Comparison of ENCODE assay signal across 1 cellular context in the genomic region with DNA sequence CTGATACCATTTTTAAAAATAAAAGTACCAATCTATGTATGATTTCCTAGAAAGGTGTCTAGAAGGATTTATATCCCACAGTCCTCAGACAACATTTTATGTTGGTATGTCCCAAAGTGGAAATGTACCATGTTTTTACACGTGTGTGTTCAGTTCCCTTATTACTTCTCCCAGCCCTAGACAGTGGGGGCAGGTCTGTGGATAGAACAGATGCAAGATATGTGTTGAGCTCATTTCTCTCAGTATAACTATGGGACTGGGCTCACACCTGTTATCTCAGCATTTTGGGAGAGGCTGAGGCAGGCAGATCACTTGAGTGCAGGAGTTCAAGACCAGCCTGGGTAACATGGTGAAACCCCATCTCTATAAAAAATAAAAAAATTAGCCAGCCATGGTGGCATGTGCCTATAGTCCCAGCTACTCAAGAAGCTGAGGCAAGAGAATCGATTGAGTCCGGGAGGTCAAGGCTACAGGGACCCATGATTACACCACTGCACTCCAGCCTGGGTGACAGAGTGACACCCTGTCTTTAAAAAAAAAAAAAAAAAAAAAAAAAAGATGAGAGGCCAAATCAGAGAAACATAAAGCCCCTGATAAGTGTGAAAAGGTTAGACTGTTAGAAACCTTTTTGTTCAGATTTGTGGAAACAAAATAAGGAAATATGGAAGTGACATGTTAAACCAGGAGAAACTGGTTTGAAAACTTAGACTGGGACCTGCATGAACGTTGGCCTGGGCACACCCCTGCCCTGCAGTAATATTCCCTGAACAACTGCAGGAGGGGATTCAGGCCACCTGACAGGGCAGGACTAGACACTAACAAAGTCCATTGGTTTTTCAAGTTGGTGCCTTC.
TF ChIP-seq lines count a peak whose summit lies in the region.

No MANE protein-coding gene starts in this region.

TF ChIP-seq in HepG2, 621 proteins besides CTCF, POLR2A, EP300 and RAD21:
- 0 out of 2 replicates have a peak, but pooled peaks have one; percentile 5 for TF ChIP-seq ZSCAN9 (CRISPR knock-in tag; IDR thresholded peaks at IDR 0.05; ENCODE audit: borderline replicate concordance)
- TF ChIP-seq, protein P1, sequence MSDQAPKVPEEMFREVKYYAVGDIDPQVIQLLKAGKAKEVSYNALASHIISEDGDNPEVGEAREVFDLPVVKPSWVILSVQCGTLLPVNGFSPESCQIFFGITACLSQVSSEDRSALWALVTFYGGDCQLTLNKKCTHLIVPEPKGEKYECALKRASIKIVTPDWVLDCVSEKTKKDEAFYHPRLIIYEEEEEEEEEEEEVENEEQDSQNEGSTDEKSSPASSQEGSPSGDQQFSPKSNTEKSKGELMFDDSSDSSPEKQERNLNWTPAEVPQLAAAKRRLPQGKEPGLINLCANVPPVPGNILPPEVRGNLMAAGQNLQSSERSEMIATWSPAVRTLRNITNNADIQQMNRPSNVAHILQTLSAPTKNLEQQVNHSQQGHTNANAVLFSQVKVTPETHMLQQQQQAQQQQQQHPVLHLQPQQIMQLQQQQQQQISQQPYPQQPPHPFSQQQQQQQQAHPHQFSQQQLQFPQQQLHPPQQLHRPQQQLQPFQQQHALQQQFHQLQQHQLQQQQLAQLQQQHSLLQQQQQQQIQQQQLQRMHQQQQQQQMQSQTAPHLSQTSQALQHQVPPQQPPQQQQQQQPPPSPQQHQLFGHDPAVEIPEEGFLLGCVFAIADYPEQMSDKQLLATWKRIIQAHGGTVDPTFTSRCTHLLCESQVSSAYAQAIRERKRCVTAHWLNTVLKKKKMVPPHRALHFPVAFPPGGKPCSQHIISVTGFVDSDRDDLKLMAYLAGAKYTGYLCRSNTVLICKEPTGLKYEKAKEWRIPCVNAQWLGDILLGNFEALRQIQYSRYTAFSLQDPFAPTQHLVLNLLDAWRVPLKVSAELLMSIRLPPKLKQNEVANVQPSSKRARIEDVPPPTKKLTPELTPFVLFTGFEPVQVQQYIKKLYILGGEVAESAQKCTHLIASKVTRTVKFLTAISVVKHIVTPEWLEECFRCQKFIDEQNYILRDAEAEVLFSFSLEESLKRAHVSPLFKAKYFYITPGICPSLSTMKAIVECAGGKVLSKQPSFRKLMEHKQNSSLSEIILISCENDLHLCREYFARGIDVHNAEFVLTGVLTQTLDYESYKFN (CRISPR knock-in tag; conservative IDR thresholded peaks at IDR 0.05) = 0 out of 2 replicates have a peak, but pooled peaks have one; percentile 14
- TF ChIP-seq, protein P2, sequence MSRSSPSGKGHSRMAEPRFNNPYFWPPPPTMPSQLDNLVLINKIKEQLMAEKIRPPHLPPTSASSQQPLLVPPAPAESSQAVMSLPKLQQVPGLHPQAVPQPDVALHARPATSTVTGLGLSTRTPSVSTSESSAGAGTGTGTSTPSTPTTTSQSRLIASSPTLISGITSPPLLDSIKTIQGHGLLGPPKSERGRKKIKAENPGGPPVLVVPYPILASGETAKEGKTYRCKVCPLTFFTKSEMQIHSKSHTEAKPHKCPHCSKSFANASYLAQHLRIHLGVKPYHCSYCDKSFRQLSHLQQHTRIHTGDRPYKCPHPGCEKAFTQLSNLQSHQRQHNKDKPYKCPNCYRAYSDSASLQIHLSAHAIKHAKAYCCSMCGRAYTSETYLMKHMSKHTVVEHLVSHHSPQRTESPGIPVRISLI (CRISPR knock-in tag; IDR thresholded peaks at IDR 0.05; ENCODE audit: borderline replicate concordance) = peak; percentile 78
- no peak for TF ChIP-seq KDM4B (CRISPR knock-in tag; IDR thresholded peaks at IDR 0.05)
- TF ChIP-seq NFE2 (CRISPR knock-in tag; IDR thresholded peaks at IDR 0.05) = no peak
- no peak for TF ChIP-seq ZNF333 (CRISPR knock-in tag; IDR thresholded peaks at IDR 0.05; ENCODE audit: borderline replicate concordance)
- TF ChIP-seq, protein P3, sequence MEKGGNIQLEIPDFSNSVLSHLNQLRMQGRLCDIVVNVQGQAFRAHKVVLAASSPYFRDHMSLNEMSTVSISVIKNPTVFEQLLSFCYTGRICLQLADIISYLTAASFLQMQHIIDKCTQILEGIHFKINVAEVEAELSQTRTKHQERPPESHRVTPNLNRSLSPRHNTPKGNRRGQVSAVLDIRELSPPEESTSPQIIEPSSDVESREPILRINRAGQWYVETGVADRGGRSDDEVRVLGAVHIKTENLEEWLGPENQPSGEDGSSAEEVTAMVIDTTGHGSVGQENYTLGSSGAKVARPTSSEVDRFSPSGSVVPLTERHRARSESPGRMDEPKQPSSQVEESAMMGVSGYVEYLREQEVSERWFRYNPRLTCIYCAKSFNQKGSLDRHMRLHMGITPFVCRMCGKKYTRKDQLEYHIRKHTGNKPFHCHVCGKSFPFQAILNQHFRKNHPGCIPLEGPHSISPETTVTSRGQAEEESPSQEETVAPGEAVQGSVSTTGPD (CRISPR knock-in tag; IDR thresholded peaks at IDR 0.05) = no peak
- TF ChIP-seq NR2F6 (IDR thresholded peaks at IDR 0.05) = peak; percentile 63; the same call in 1 of the 2 replicates
- TF ChIP-seq NR2F6 (CRISPR knock-in tag; IDR thresholded peaks at IDR 0.05) = peak; percentile 63
- peak; percentile 8; the same call in 1 of the 2 replicates for TF ChIP-seq HNF4G (IDR thresholded peaks at IDR 0.05; ENCODE audit: borderline replicate concordance, low read depth, low read length)
- no peak for TF ChIP-seq HNF4G (CRISPR knock-in tag; IDR thresholded peaks at IDR 0.05; ENCODE audit: borderline replicate concordance, low read depth)
- TF ChIP-seq, protein P4, sequence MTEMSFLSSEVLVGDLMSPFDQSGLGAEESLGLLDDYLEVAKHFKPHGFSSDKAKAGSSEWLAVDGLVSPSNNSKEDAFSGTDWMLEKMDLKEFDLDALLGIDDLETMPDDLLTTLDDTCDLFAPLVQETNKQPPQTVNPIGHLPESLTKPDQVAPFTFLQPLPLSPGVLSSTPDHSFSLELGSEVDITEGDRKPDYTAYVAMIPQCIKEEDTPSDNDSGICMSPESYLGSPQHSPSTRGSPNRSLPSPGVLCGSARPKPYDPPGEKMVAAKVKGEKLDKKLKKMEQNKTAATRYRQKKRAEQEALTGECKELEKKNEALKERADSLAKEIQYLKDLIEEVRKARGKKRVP (CRISPR knock-in tag; IDR thresholded peaks at IDR 0.05) = 0 out of 4 replicates have a peak, but pooled peaks of 1 of the 2 experiments have one; percentile 15
- TF ChIP-seq HMG20A (CRISPR knock-in tag; IDR thresholded peaks at IDR 0.05; ENCODE audit: borderline replicate concordance) = peak; percentile 27; the same call in 1 of the 2 replicates
- 0 out of 2 replicates have a peak, but pooled peaks have one; percentile 23 for TF ChIP-seq TGIF2 (CRISPR knock-in tag; IDR thresholded peaks at IDR 0.05)
- peak; percentile 34; the same call in 1 of the 2 replicates for TF ChIP-seq NR2F2 (IDR thresholded peaks at IDR 0.05; ENCODE audit: borderline replicate concordance, low read depth)
- peak; percentile 73 for TF ChIP-seq RARA (CRISPR knock-in tag; IDR thresholded peaks at IDR 0.05)
- TF ChIP-seq, protein P5, sequence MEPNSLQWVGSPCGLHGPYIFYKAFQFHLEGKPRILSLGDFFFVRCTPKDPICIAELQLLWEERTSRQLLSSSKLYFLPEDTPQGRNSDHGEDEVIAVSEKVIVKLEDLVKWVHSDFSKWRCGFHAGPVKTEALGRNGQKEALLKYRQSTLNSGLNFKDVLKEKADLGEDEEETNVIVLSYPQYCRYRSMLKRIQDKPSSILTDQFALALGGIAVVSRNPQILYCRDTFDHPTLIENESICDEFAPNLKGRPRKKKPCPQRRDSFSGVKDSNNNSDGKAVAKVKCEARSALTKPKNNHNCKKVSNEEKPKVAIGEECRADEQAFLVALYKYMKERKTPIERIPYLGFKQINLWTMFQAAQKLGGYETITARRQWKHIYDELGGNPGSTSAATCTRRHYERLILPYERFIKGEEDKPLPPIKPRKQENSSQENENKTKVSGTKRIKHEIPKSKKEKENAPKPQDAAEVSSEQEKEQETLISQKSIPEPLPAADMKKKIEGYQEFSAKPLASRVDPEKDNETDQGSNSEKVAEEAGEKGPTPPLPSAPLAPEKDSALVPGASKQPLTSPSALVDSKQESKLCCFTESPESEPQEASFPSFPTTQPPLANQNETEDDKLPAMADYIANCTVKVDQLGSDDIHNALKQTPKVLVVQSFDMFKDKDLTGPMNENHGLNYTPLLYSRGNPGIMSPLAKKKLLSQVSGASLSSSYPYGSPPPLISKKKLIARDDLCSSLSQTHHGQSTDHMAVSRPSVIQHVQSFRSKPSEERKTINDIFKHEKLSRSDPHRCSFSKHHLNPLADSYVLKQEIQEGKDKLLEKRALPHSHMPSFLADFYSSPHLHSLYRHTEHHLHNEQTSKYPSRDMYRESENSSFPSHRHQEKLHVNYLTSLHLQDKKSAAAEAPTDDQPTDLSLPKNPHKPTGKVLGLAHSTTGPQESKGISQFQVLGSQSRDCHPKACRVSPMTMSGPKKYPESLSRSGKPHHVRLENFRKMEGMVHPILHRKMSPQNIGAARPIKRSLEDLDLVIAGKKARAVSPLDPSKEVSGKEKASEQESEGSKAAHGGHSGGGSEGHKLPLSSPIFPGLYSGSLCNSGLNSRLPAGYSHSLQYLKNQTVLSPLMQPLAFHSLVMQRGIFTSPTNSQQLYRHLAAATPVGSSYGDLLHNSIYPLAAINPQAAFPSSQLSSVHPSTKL (CRISPR knock-in tag; IDR thresholded peaks at IDR 0.05) = peak; percentile 19; the same call in 1 of the 2 replicates
- peak; percentile 54 for TF ChIP-seq HNF4A (CRISPR knock-in tag; IDR thresholded peaks at IDR 0.05)
- peak; percentile 73 for TF ChIP-seq GATAD2A (CRISPR knock-in tag; IDR thresholded peaks at IDR 0.05)
- no peak for TF ChIP-seq ZNF253 (CRISPR knock-in tag; IDR thresholded peaks at IDR 0.05; ENCODE audit: borderline replicate concordance)
- TF ChIP-seq NR2F1 (CRISPR knock-in tag; IDR thresholded peaks at IDR 0.05) = peak; percentile 21 to 74; a peak in 2 of 4 replicates
- TF ChIP-seq, protein P6, sequence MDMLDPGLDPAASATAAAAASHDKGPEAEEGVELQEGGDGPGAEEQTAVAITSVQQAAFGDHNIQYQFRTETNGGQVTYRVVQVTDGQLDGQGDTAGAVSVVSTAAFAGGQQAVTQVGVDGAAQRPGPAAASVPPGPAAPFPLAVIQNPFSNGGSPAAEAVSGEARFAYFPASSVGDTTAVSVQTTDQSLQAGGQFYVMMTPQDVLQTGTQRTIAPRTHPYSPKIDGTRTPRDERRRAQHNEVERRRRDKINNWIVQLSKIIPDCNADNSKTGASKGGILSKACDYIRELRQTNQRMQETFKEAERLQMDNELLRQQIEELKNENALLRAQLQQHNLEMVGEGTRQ (IDR thresholded peaks at IDR 0.05; ENCODE audit: low read depth, low read length) = no peak
- TF ChIP-seq, protein P6 (CRISPR knock-in tag; IDR thresholded peaks at IDR 0.05; ENCODE audit: borderline replicate concordance) = no peak
- TF ChIP-seq FOSL2 (CRISPR knock-in tag; IDR thresholded peaks at IDR 0.05) = peak; percentile 73
- TF ChIP-seq SALL1 (CRISPR knock-in tag; IDR thresholded peaks at IDR 0.05) = 0 out of 2 replicates have a peak, but pooled peaks have one; percentile 26
- TF ChIP-seq ONECUT2 (CRISPR knock-in tag; IDR thresholded peaks at IDR 0.05) = peak; percentile 88
- TF ChIP-seq SOX13 (IDR thresholded peaks at IDR 0.05) = no peak
- 0 out of 4 replicates have a peak, but pooled peaks of 1 of the 2 experiments have one; percentile 12 for TF ChIP-seq SOX13 (CRISPR knock-in tag; conservative IDR thresholded peaks at IDR 0.05 in 1 of 2, IDR thresholded peaks at IDR 0.05 in 1 of 2)
TF ChIP-seq in HepG2: peak in this region for 18.
